Comparison of ENCODE assay signal across 8 cellular contexts in genomic region chr6:20402181-20403079, GRCh38. TPM values are rescaled to one million over a fixed set of nuclear protein-coding genes. Genes with fewer than 3 reads are reported as not detected.
DNase-seq lines count a peak whose midpoint lies in the region; ATAC-seq and TF ChIP-seq lines count a peak whose summit lies in the region.

No MANE protein-coding gene starts in this region.

- H3K9ac ChIP-seq in SK-N-MC (ENCODE audit: insufficient read length): peak overlapping the region; percentile 95

- H3K36me3 ChIP-seq in SK-N-MC (ENCODE audit: insufficient read depth, low read length) (peaks cover 24% of the 10 kb centered on the region), left ventricle myocardium inferior (no peaks in the 10 kb centered on the region), prostate gland (no peaks in the 10 kb centered on the region)

- intact Hi-C loops in left ventricle myocardium inferior (cut with micrococcal nuclease): loop anchor here (5.0 kb wide), 1 partner anchor 125 kb away; no protein-coding TSS in a partner anchor
- intact Hi-C loops in prostate gland (cut with DNase I): loop anchor here (5.0 to 10.0 kb wide), 3 partner anchors 110 to 288 kb away; no protein-coding TSS in a partner anchor

- DNase-seq in DMS 273 (lab: John Stamatoyannopoulos, UW; ENCODE audit: unreplicated experiment) (peak; percentile 83), HuH-7 (ENCODE audit: low spot score) (peak; percentile 36), SK-N-MC (ENCODE audit: low read depth, low spot score) (no peak), left ventricle myocardium inferior (peak; percentile 37), prostate gland (ENCODE audit: low spot score) (peak; percentile 14)
- peak; percentile 68 for DNase-seq in activated naive CD8-positive, alpha-beta T cell treated with anti-CD3 and anti-CD28 coated beads, Interleukin-2, amount 10 ng/mL, durations not matched to agents 7 days and 5 days

- peaks cover 3% of the 10 kb centered on the region for H3K9me3 Mint-ChIP-seq in activated naive CD8-positive, alpha-beta T cell treated with anti-CD3 and anti-CD28 coated beads, Interleukin-2, amount 10 ng/mL, durations not matched to agents 7 days and 5 days

- H3K36me3 Mint-ChIP-seq in activated naive CD8-positive, alpha-beta T cell treated with anti-CD3 and anti-CD28 coated beads, Interleukin-2, amount 10 ng/mL, durations not matched to agents 7 days and 5 days: peaks cover 13% of the 10 kb centered on the region

- POLR2A ChIA-PET in activated naive CD8-positive, alpha-beta T cell treated with anti-CD3 and anti-CD28 coated beads, Interleukin-2, amount 10 ng/mL, durations not matched to agents 7 days and 5 days (lab: Charles Lee): interaction anchor here (0.6 to 7.4 kb wide), 13 partner anchors 10 to 200 kb away, joined by 3 to 220 read pairs (median 6); partner anchors contain the start of genes CDKAL1 and MBOAT1

- peaks cover 38% of the 10 kb centered on the region for H3K4me1 Mint-ChIP-seq in activated naive CD8-positive, alpha-beta T cell treated with anti-CD3 and anti-CD28 coated beads, Interleukin-2, amount 10 ng/mL, durations not matched to agents 7 days and 5 days

- H3K27me3 Mint-ChIP-seq in activated naive CD8-positive, alpha-beta T cell treated with anti-CD3 and anti-CD28 coated beads, Interleukin-2, amount 10 ng/mL, durations not matched to agents 7 days and 5 days: no peaks in the 10 kb centered on the region

- peak overlapping the region; percentile 95 for H3K4me3 Mint-ChIP-seq in activated naive CD8-positive, alpha-beta T cell treated with anti-CD3 and anti-CD28 coated beads, Interleukin-2, amount 10 ng/mL, durations not matched to agents 7 days and 5 days

- peak overlapping the region; percentile 98 for H3K27ac Mint-ChIP-seq in activated naive CD8-positive, alpha-beta T cell treated with anti-CD3 and anti-CD28 coated beads, Interleukin-2, amount 10 ng/mL, durations not matched to agents 7 days and 5 days

- peak overlapping the region; percentile 91 for H3K4me3 ChIP-seq in SK-N-MC
- H3K4me3 ChIP-seq in left ventricle myocardium inferior: peak overlapping the region; percentile 86
- peak overlapping the region; percentile 68 for H3K4me3 ChIP-seq in prostate gland

- ATAC-seq in activated naive CD8-positive, alpha-beta T cell treated with anti-CD3 and anti-CD28 coated beads, Interleukin-2, amount 10 ng/mL, durations not matched to agents 7 days and 5 days (ENCODE audit: low read depth): no peak
- ATAC-seq in HG02571 (IDR thresholded peaks at IDR 0.05; ENCODE audit: unreplicated experiment) (no peak), HG02763 (IDR thresholded peaks at IDR 0.05; ENCODE audit: unreplicated experiment) (no peak)

- H3K27ac ChIP-seq in SK-N-MC: peak overlapping the region; percentile 93
- peak overlapping the region; percentile 88 for H3K27ac ChIP-seq in left ventricle myocardium inferior (replicated peaks)
- H3K27ac ChIP-seq in prostate gland: peak overlapping the region; percentile 82 to 86

- H3K27me3 ChIP-seq in left ventricle myocardium inferior (ENCODE audit: low read depth) (no peaks in the 10 kb centered on the region), prostate gland (replicated peaks; ENCODE audit: insufficient read depth) (no peaks in the 10 kb centered on the region)

- peaks cover 44% of the 10 kb centered on the region for H3K4me1 ChIP-seq in left ventricle myocardium inferior
- H3K4me1 ChIP-seq in prostate gland (replicated peaks): no peaks in the 10 kb centered on the region

- H3K9me3 ChIP-seq in SK-N-MC (ENCODE audit: low read depth, low read length): no peaks in the 10 kb centered on the region
- no peaks in the 10 kb centered on the region for H3K9me3 ChIP-seq in left ventricle myocardium inferior (replicated peaks)
- H3K9me3 ChIP-seq in prostate gland: no peaks in the 10 kb centered on the region

- no peak for TF ChIP-seq POLR2A in prostate gland (IDR thresholded peaks at IDR 0.05)

- WGBS in prostate gland: under 1% methylated on average over 80 of the region's 83 CpGs

- TF ChIP-seq CTCF in left ventricle myocardium inferior (IDR thresholded peaks at IDR 0.05; ENCODE audit: borderline replicate concordance): no peak
- TF ChIP-seq CTCF in prostate gland (IDR thresholded peaks at IDR 0.05): no peak

RNA-seq across cellular contexts. Expression of gene E2F3, which starts 0.8 kb away (rescaled TPM):
- 10 to 100 TPM; 26.8 to 28.0 TPM for total RNA-seq in activated naive CD8-positive, alpha-beta T cell treated with anti-CD3 and anti-CD28 coated beads, Interleukin-2, amount 10 ng/mL, durations not matched to agents 7 days and 5 days
- total RNA-seq in left ventricle myocardium inferior (6.7 TPM), prostate gland (1 to 10 TPM; 3.7 to 5.5 TPM)
